8 cellular contexts compared by ENCODE assay signal in genomic region chr3:11306815-11307589, GRCh38. TPM values are rescaled to one million over a fixed set of nuclear protein-coding genes. Genes with fewer than 3 reads are reported as not detected.
A peak's percentile ranks its signal among the peaks of the same experiment; 100 is the strongest.
DNase-seq lines count a peak whose midpoint lies in the region; ATAC-seq and TF ChIP-seq lines count a peak whose summit lies in the region.

No MANE protein-coding gene starts in this region.

- H3K9me3 ChIP-seq in cardiac muscle cell (ENCODE audit: low read depth) (no peaks in the 10 kb centered on the region), vagina (no peaks in the 10 kb centered on the region)

- TF ChIP-seq POLR2A in vagina (IDR thresholded peaks at IDR 0.05) = no peak

- no peak overlapping the region for H3K4me3 Mint-ChIP-seq in activated CD8-positive, alpha-beta memory T cell treated with anti-CD3 and anti-CD28 coated beads, Interleukin-2, amount 10 ng/mL, durations not matched to agents 7 days and 5 days

- H3K9me3 Mint-ChIP-seq in activated CD8-positive, alpha-beta memory T cell treated with anti-CD3 and anti-CD28 coated beads, Interleukin-2, amount 10 ng/mL, durations not matched to agents 7 days and 5 days (ENCODE audit: low read depth) = no peaks in the 10 kb centered on the region

- peak overlapping the region; percentile 85 for H3K27ac Mint-ChIP-seq in activated CD8-positive, alpha-beta memory T cell treated with anti-CD3 and anti-CD28 coated beads, Interleukin-2, amount 10 ng/mL, durations not matched to agents 7 days and 5 days

- CTCF ChIA-PET in activated CD8-positive, alpha-beta memory T cell treated with anti-CD3 and anti-CD28 coated beads, Interleukin-2, amount 10 ng/mL, durations not matched to agents 7 days and 5 days (lab: Charles Lee) = interaction anchor here (1.0 to 2.1 kb wide), 3 partner anchors 28 to 71 kb away, joined by 3 to 10 read pairs (median 4); no protein-coding TSS in a partner anchor

- peaks cover 53% of the 10 kb centered on the region for H3K36me3 Mint-ChIP-seq in activated CD8-positive, alpha-beta memory T cell treated with anti-CD3 and anti-CD28 coated beads, Interleukin-2, amount 10 ng/mL, durations not matched to agents 7 days and 5 days

- H3K27me3 ChIP-seq in cardiac muscle cell (no peaks in the 10 kb centered on the region), vagina (no peaks in the 10 kb centered on the region)

- no peak for TF ChIP-seq CTCF in cardiac muscle cell (IDR thresholded peaks at IDR 0.05; ENCODE audit: low read depth, low read length)
- no peak for TF ChIP-seq CTCF in vagina (IDR thresholded peaks at IDR 0.05)

- H3K4me1 ChIP-seq in cardiac muscle cell (ENCODE audit: low read depth) = no peaks in the 10 kb centered on the region
- H3K4me1 ChIP-seq in vagina = no peaks in the 10 kb centered on the region

- DNase-seq in cardiac muscle cell (ENCODE audit: low read depth in 1 of 2, low spot score in 1 of 2) (peak; percentile 26 to 66), Right ventricle myocardium inferior (ENCODE audit: missing footprints) (no peak), iris pigment epithelial cell (ENCODE audit: low read depth) (peak; percentile 74), vagina (ENCODE audit: extremely low spot score in 2 of 2) (no peak), LoVo (ENCODE audit: low spot score) (no peak)
- peak; percentile 74 for DNase-seq in activated CD8-positive, alpha-beta memory T cell treated with anti-CD3 and anti-CD28 coated beads, Interleukin-2, amount 10 ng/mL, durations not matched to agents 7 days and 5 days
- DNase-seq in stimulated activated naive CD4-positive, alpha-beta T cell (lab: John Stamatoyannopoulos, UW) = no peak

- H3K27me3 Mint-ChIP-seq in activated CD8-positive, alpha-beta memory T cell treated with anti-CD3 and anti-CD28 coated beads, Interleukin-2, amount 10 ng/mL, durations not matched to agents 7 days and 5 days = no peaks in the 10 kb centered on the region

- H3K4me3 ChIP-seq in cardiac muscle cell = no peak overlapping the region
- H3K4me3 ChIP-seq in vagina = no peak overlapping the region

- peaks cover 9% of the 10 kb centered on the region for H3K36me3 ChIP-seq in cardiac muscle cell
- peaks cover 0 to 38% of the 10 kb centered on the region in 2 donors for H3K36me3 ChIP-seq in vagina

- intact Hi-C loops in Right ventricle myocardium inferior (cut with DNase I) = no loop called here
- intact Hi-C loops in vagina (cut with DNase I) = no loop called here

- peaks cover 39% of the 10 kb centered on the region for H3K4me1 Mint-ChIP-seq in activated CD8-positive, alpha-beta memory T cell treated with anti-CD3 and anti-CD28 coated beads, Interleukin-2, amount 10 ng/mL, durations not matched to agents 7 days and 5 days

- H3K27ac ChIP-seq in cardiac muscle cell (no peak overlapping the region), vagina (peak overlapping the region; percentile 33)

- no peak for ATAC-seq in Right ventricle myocardium inferior
- ATAC-seq in activated CD8-positive, alpha-beta memory T cell treated with anti-CD3 and anti-CD28 coated beads, Interleukin-2, amount 10 ng/mL, durations not matched to agents 7 days and 5 days = peak; percentile 93
- no peak for ATAC-seq in HG03439 (IDR thresholded peaks at IDR 0.05; ENCODE audit: unreplicated experiment)

RNA-seq across cellular contexts. Expression of gene ATG7, which starts 34.8 kb away (rescaled TPM):
- 20.5 and 22.9 TPM in 2 replicates for total RNA-seq in cardiac muscle cell
- 22.2 and 24.1 TPM in 2 replicates for polyA plus RNA-seq in cardiac muscle cell
- total RNA-seq in Right ventricle myocardium inferior = 17.5 TPM
- 10 to 100 TPM; 28.3 to 38.2 TPM for total RNA-seq in activated CD8-positive, alpha-beta memory T cell treated with anti-CD3 and anti-CD28 coated beads, Interleukin-2, amount 10 ng/mL, durations not matched to agents 7 days and 5 days
- 55.0 TPM for total RNA-seq in vagina

Comparison
In these comparisons a context has a peak if more than half of its experiments do, and no peak if none do; other contexts are left out.
1. DNase-seq: peak in cardiac muscle cell (2 of 2), activated CD8-positive, alpha-beta memory T cell treated with anti-CD3 and anti-CD28 coated beads, Interleukin-2, amount 10 ng/mL, durations not matched to agents 7 days and 5 days (single experiment) and iris pigment epithelial cell (single experiment); none in Right ventricle myocardium inferior (single experiment), vagina (0 of 2), LoVo (single experiment) and stimulated activated naive CD4-positive, alpha-beta T cell (0 of 6).